Comparison of ENCODE assay signal across 10 cellular contexts in genomic region chr12:58424735-58425379, GRCh38.
DNase-seq lines count a peak whose midpoint lies in the region; ATAC-seq and TF ChIP-seq lines count a peak whose summit lies in the region.
"Had no signal": no experiment of that assay in that cellular context is flagged by ENCODE, and none has a peak within 500 bp of the region (broad histone marks: within the 10 kb centered on the region; RNA-seq: fewer than 3 reads in every experiment).

No MANE protein-coding gene starts in this region.

- H3K4me3 ChIP-seq in Loucy (ENCODE audit: low read length, poor library complexity, severe bottlenecking): no peak overlapping the region
- H3K4me3 ChIP-seq in iPS-15b (ENCODE audit: low read depth, low read length): no peak overlapping the region
- H3K4me3 ChIP-seq in Peyer's patch: no peak overlapping the region

- no peaks in the 10 kb centered on the region for H4K20me1 ChIP-seq in Loucy (ENCODE audit: insufficient read depth, low read length, poor library complexity, severe bottlenecking)

- no peaks in the 10 kb centered on the region for H3F3A ChIP-seq in Loucy (ENCODE audit: low read depth)

- no peaks in the 10 kb centered on the region for H3K9me2 ChIP-seq in Loucy (replicated peaks; ENCODE audit: low read depth, low read length)

- TF ChIP-seq CTCF in Loucy (conservative IDR thresholded peaks at IDR 0.05; ENCODE audit: low read length) (no peak), Peyer's patch (IDR thresholded peaks at IDR 0.05) (no peak)

- no peaks in the 10 kb centered on the region for H3K79me2 ChIP-seq in Loucy (ENCODE audit: insufficient read depth, low read length)

- peak overlapping the region in 1 of 4 donors; percentile 30 for H3K27ac ChIP-seq in Peyer's patch

- H3K9ac ChIP-seq in Loucy (ENCODE audit: low read depth, low read length, poor library complexity, severe bottlenecking) (no peak overlapping the region), iPS-15b (ENCODE audit: low read depth, low read length) (peak overlapping the region; percentile 38)

- no peaks in the 10 kb centered on the region for H3K36me3 Mint-ChIP-seq in effector memory CD8-positive, alpha-beta T cell (ENCODE audit: insufficient read depth)

- H3K4me1 Mint-ChIP-seq in effector memory CD8-positive, alpha-beta T cell (ENCODE audit: low read depth in 2 of 2): no peaks in the 10 kb centered on the region
- H3K4me1 Mint-ChIP-seq: central memory CD8-positive, alpha-beta T cell had no signal

- H3K36me3 ChIP-seq in Loucy (ENCODE audit: insufficient read depth, low read length): no peaks in the 10 kb centered on the region
- no peaks in the 10 kb centered on the region for H3K36me3 ChIP-seq in iPS-15b (ENCODE audit: control insufficient read depth, insufficient read depth, low read length)
- no peaks in the 10 kb centered on the region for H3K36me3 ChIP-seq in Peyer's patch

- peaks cover 0 to 2% of the 10 kb centered on the region in 2 donors for H3K9me3 Mint-ChIP-seq in effector memory CD8-positive, alpha-beta T cell

- ATAC-seq in GM21825 (IDR thresholded peaks at IDR 0.05; ENCODE audit: unreplicated experiment): peak; percentile 33
- ATAC-seq in effector memory CD8-positive, alpha-beta T cell (replicated peaks): no peak

- no peak overlapping the region for H3K4me3 Mint-ChIP-seq in effector memory CD8-positive, alpha-beta T cell
- H3K4me3 Mint-ChIP-seq: central memory CD8-positive, alpha-beta T cell had no signal

- peak overlapping the region; percentile 34; the same call in 1 of the 2 replicates for H2AFZ ChIP-seq in Loucy (ENCODE audit: low read length)

- H3K4me2 ChIP-seq in Loucy (ENCODE audit: low read depth, low read length, poor library complexity, severe bottlenecking): peak overlapping the region; percentile 8

- no peak for TF ChIP-seq POLR2A in Peyer's patch (IDR thresholded peaks at IDR 0.05)

- H3K4me1 ChIP-seq in Loucy (ENCODE audit: insufficient read depth, low read length, poor library complexity, severe bottlenecking): no peaks in the 10 kb centered on the region
- H3K4me1 ChIP-seq in iPS-15b (ENCODE audit: control insufficient read depth, insufficient read depth, low read length): peaks cover 23% of the 10 kb centered on the region
- peaks cover 0 to 12% (median 0%) of the 10 kb centered on the region in 4 donors for H3K4me1 ChIP-seq in Peyer's patch

- H3K27ac Mint-ChIP-seq in effector memory CD8-positive, alpha-beta T cell: no peak overlapping the region

- no peaks in the 10 kb centered on the region for H3K9me3 ChIP-seq in Loucy (ENCODE audit: insufficient read depth, low read depth, low read length)
- no peaks in the 10 kb centered on the region for H3K9me3 ChIP-seq in iPS-15b (ENCODE audit: control insufficient read depth, insufficient read depth, low read length)
- H3K9me3 ChIP-seq in Peyer's patch: no peaks in the 10 kb centered on the region

- H3K27me3 Mint-ChIP-seq in effector memory CD8-positive, alpha-beta T cell: peaks cover 0 to 4% of the 10 kb centered on the region in 2 donors

- DNase-seq in EH (ENCODE audit: low read depth): peak; percentile 32
- DNase-seq in effector memory CD8-positive, alpha-beta T cell: no peak
- DNase-seq in Peyer's patch: no peak
- DNase-seq in NCI-H2227 (lab: John Stamatoyannopoulos, UW; ENCODE audit: unreplicated experiment): no peak
- DNase-seq in C1 segment of cervical spinal cord (lab: John Stamatoyannopoulos, UW): no peak
- DNase-seq: DND-41 had no signal

- H3K27me3 ChIP-seq in Loucy (ENCODE audit: insufficient read depth, low read length, poor library complexity, severe bottlenecking) (no peaks in the 10 kb centered on the region), iPS-15b (ENCODE audit: control insufficient read depth, insufficient read depth, low read length) (no peaks in the 10 kb centered on the region), Peyer's patch (no peaks in the 10 kb centered on the region)
